Comparison of ENCODE assay signal across 17 cellular contexts in the genomic region with DNA sequence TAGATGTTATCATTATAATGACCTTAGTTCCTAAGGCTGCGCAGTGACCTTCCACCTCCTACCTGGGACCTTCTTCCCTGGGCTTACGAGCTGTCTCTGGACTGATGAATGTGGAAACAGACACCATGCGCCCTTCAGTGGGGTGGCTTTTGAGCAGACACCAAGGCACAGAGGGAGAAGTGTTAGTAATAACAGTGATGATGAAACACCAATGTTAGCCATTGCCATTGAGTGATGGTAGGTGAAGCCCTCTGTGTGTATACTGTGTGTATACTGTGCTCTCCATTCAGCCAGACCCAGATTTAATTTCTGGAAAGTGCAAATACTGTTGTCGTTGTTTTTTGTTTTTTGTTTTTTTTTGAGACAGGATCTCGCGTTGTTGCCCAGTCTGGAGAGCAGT. TPM values are rescaled to one million over a fixed set of nuclear protein-coding genes. Genes with fewer than 3 reads are reported as not detected.
DNase-seq lines count a peak whose midpoint lies in the region; ATAC-seq and TF ChIP-seq lines count a peak whose summit lies in the region.
"Had no signal": no experiment of that assay in that cellular context is flagged by ENCODE, and none has a peak within 500 bp of the region (broad histone marks: within the 10 kb centered on the region; RNA-seq: fewer than 3 reads in every experiment).

No MANE protein-coding gene starts in this region.

- no peak overlapping the region for H3K14ac ChIP-seq in trophoblast cell (ENCODE audit: low read length)

- no peak for DNase-seq in activated CD4-positive, alpha-beta T cell treated with anti-CD3 and anti-CD28 coated beads, Interleukin-2, amount 10 ng/mL, durations not matched to agents 24 days and 14 days
- no peak for DNase-seq in activated CD4-positive, alpha-beta T cell treated with anti-CD3 and anti-CD28 coated beads, Interleukin-2, amount 50 U/mL, for 4 hours
- DNase-seq in HFFc6 (no peak), trophoblast cell (no peak), MG63 (no peak), NCI-H2196 treated with DMSO at 0.1 percent for 48 hours (lab: John Stamatoyannopoulos, UW; ENCODE audit: unreplicated experiment) (no peak)
- DNase-seq: C1 segment of cervical spinal cord, left cardiac atrium, midbrain, NCI-H146, uterus had no signal

- no peaks in the 10 kb centered on the region for H3K36me3 ChIP-seq in trophoblast cell (ENCODE audit: control insufficient read depth in 1 of 2, insufficient read depth in 2 of 2, low read length in 2 of 2)
- peaks cover 8% of the 10 kb centered on the region for H3K36me3 ChIP-seq in MG63
- H3K36me3 ChIP-seq: prostate gland, uterus had no signal

- peaks cover 76% of the 10 kb centered on the region for H3K4me1 Mint-ChIP-seq in activated CD4-positive, alpha-beta T cell treated with anti-CD3 and anti-CD28 coated beads, Interleukin-2, amount 10 ng/mL, durations not matched to agents 24 days and 14 days
- H3K4me1 Mint-ChIP-seq in HFFc6 (ENCODE audit: low read depth), result peaks cover 48% of the 10 kb centered on the region
- peaks cover 63% of the 10 kb centered on the region for H3K4me1 Mint-ChIP-seq in activated T-helper 17 cell treated with anti-CD3 and anti-CD28 coated beads, Interleukin-2, amount 50 U/mL, for 72 hours
- H3K4me1 Mint-ChIP-seq: endodermal cell had no signal

- no peak overlapping the region for H4K8ac ChIP-seq in trophoblast cell (ENCODE audit: low read depth, low read length)

- peak; percentile 10; the same call in 1 of the 2 replicates for TF ChIP-seq CTCF in HFFc6 (IDR thresholded peaks at IDR 0.05)

- no peak overlapping the region for H2BK5ac ChIP-seq in trophoblast cell (ENCODE audit: low read depth, low read length, poor library complexity)

- no peaks in the 10 kb centered on the region for H3K27me3 Mint-ChIP-seq in activated CD4-positive, alpha-beta T cell treated with anti-CD3 and anti-CD28 coated beads, Interleukin-2, amount 10 ng/mL, durations not matched to agents 24 days and 14 days
- no peaks in the 10 kb centered on the region; the same call in none of the 2 replicates for H3K27me3 Mint-ChIP-seq in HFFc6 (ENCODE audit: insufficient read depth)
- no peaks in the 10 kb centered on the region for H3K27me3 Mint-ChIP-seq in activated T-helper 17 cell treated with anti-CD3 and anti-CD28 coated beads, Interleukin-2, amount 50 U/mL, for 72 hours

- no peak overlapping the region for H2BK120ac ChIP-seq in trophoblast cell (ENCODE audit: insufficient read depth, low read length, poor library complexity)

- H3K27ac ChIP-seq in trophoblast cell (ENCODE audit: low read depth, low read length), result no peak overlapping the region
- H3K27ac ChIP-seq: prostate gland, SK-N-MC, uterus had no signal

- H3K18ac ChIP-seq in trophoblast cell (ENCODE audit: low read length), result no peak overlapping the region

- no peak overlapping the region for H3K4ac ChIP-seq in trophoblast cell (ENCODE audit: low read depth, low read length)

- H3K36me3 Mint-ChIP-seq in activated CD4-positive, alpha-beta T cell treated with anti-CD3 and anti-CD28 coated beads, Interleukin-2, amount 10 ng/mL, durations not matched to agents 24 days and 14 days (ENCODE audit: low read depth), result peaks cover 52% of the 10 kb centered on the region
- peaks cover 9% of the 10 kb centered on the region for H3K36me3 Mint-ChIP-seq in HFFc6 (ENCODE audit: low read depth)
- H3K36me3 Mint-ChIP-seq in activated T-helper 17 cell treated with anti-CD3 and anti-CD28 coated beads, Interleukin-2, amount 50 U/mL, for 72 hours (ENCODE audit: low read depth), result peaks cover 67% of the 10 kb centered on the region

- no peak for ATAC-seq in activated T-helper 17 cell treated with anti-CD3 and anti-CD28 coated beads, Interleukin-2, amount 50 U/mL, for 72 hours (replicated peaks)
- ATAC-seq in HG02981 (IDR thresholded peaks at IDR 0.05; ENCODE audit: unreplicated experiment), result no peak

- H3K79me1 ChIP-seq in trophoblast cell (ENCODE audit: low read length), result peaks cover 5% of the 10 kb centered on the region

- intact Hi-C loops in activated CD4-positive, alpha-beta T cell treated with anti-CD3 and anti-CD28 coated beads, Interleukin-2, amount 10 ng/mL, durations not matched to agents 24 days and 14 days (cut with micrococcal nuclease), result loop anchor here (1.0 to 2.0 kb wide), 10 partner anchors 24 to 266 kb away; no protein-coding TSS in a partner anchor

- no peak overlapping the region for H3K9ac ChIP-seq in trophoblast cell (ENCODE audit: low read length)

- H3K4me3 ChIP-seq in trophoblast cell (ENCODE audit: low read depth, low read length), result no peak overlapping the region
- no peak overlapping the region for H3K4me3 ChIP-seq in MG63
- H3K4me3 ChIP-seq: prostate gland, SK-N-MC, uterus had no signal

- no peak overlapping the region for H3K4me2 ChIP-seq in trophoblast cell (ENCODE audit: low read length)

- no CpG with 5 or more reads among the region's 6 CpGs for WGBS in trophoblast cell (ENCODE audit: extremely low coverage, insufficient coverage, insufficient read length)

- H3K79me2 ChIP-seq in trophoblast cell (ENCODE audit: control insufficient read depth, insufficient read depth, low read length, poor library complexity), result no peaks in the 10 kb centered on the region

- H3K9me3 ChIP-seq in trophoblast cell (ENCODE audit: insufficient read depth, low read depth, low read length) (no peaks in the 10 kb centered on the region), MG63 (no peaks in the 10 kb centered on the region)
- H3K9me3 ChIP-seq: prostate gland, uterus had no signal

- H3K27me3 ChIP-seq in trophoblast cell (ENCODE audit: insufficient read depth, low read length) (no peaks in the 10 kb centered on the region), MG63 (no peaks in the 10 kb centered on the region)
- H3K27me3 ChIP-seq: uterus had no signal

- no peak overlapping the region for H2AK5ac ChIP-seq in trophoblast cell (ENCODE audit: low read length)

- peak overlapping the region; percentile 56 for H2BK12ac ChIP-seq in trophoblast cell (ENCODE audit: low read length)

- H4K12ac ChIP-seq in trophoblast cell (ENCODE audit: low read depth, low read length), result no peak overlapping the region

- H4K91ac ChIP-seq in trophoblast cell (ENCODE audit: low read depth, low read length), result no peak overlapping the region

- H3K4me1 ChIP-seq in trophoblast cell (ENCODE audit: control insufficient read depth in 1 of 2, insufficient read depth in 2 of 2, low read length in 2 of 2), result peaks cover 30 to 35% of the 10 kb centered on the region in 2 experiments
- H3K4me1 ChIP-seq: prostate gland, uterus had no signal

- no peak overlapping the region for H2AFZ ChIP-seq in trophoblast cell (ENCODE audit: insufficient read depth, low read length, poor library complexity)

- H3K9me3 Mint-ChIP-seq in activated CD4-positive, alpha-beta T cell treated with anti-CD3 and anti-CD28 coated beads, Interleukin-2, amount 10 ng/mL, durations not matched to agents 24 days and 14 days, result peaks cover 6% of the 10 kb centered on the region
- no peaks in the 10 kb centered on the region for H3K9me3 Mint-ChIP-seq in HFFc6
- H3K9me3 Mint-ChIP-seq in activated T-helper 17 cell treated with anti-CD3 and anti-CD28 coated beads, Interleukin-2, amount 50 U/mL, for 72 hours, result no peaks in the 10 kb centered on the region
- H3K9me3 Mint-ChIP-seq: endodermal cell, H9 had no signal

- no peak overlapping the region for H3K23ac ChIP-seq in trophoblast cell (ENCODE audit: low read length)

- H3K4me3 Mint-ChIP-seq in activated CD4-positive, alpha-beta T cell treated with anti-CD3 and anti-CD28 coated beads, Interleukin-2, amount 10 ng/mL, durations not matched to agents 24 days and 14 days, result peak overlapping the region; percentile 66
- no peak overlapping the region for H3K4me3 Mint-ChIP-seq in HFFc6
- H3K4me3 Mint-ChIP-seq in activated T-helper 17 cell treated with anti-CD3 and anti-CD28 coated beads, Interleukin-2, amount 50 U/mL, for 72 hours, result peak overlapping the region; percentile 60
- H3K4me3 Mint-ChIP-seq: endodermal cell, H9 had no signal

- H3K27ac Mint-ChIP-seq in activated CD4-positive, alpha-beta T cell treated with anti-CD3 and anti-CD28 coated beads, Interleukin-2, amount 10 ng/mL, durations not matched to agents 24 days and 14 days, result peak overlapping the region; percentile 92
- no peak overlapping the region for H3K27ac Mint-ChIP-seq in HFFc6
- peak overlapping the region; percentile 84 for H3K27ac Mint-ChIP-seq in activated T-helper 17 cell treated with anti-CD3 and anti-CD28 coated beads, Interleukin-2, amount 50 U/mL, for 72 hours
- H3K27ac Mint-ChIP-seq: endodermal cell, H9 had no signal

RNA-seq across cellular contexts. Expression of gene CLEC16A, which starts 44.5 kb away (rescaled TPM):
- total RNA-seq in activated CD4-positive, alpha-beta T cell treated with anti-CD3 and anti-CD28 coated beads, Interleukin-2, amount 10 ng/mL, durations not matched to agents 24 days and 14 days, result 35.9 and 36.2 TPM in 2 replicates
- 10 to 100 TPM; 19.4 to 23.2 (median 21.2) TPM for total RNA-seq in HFFc6 (2021; fragmentation: NEBNext Ultra II Directional; extraction: Animal tissue kit (Norgen Biotek cat#: 25700))
- 10 to 100 TPM; 24.3 to 24.8 TPM for total RNA-seq in activated T-helper 17 cell treated with anti-CD3 and anti-CD28 coated beads, Interleukin-2, amount 50 U/mL, for 72 hours
- 12.0 and 12.1 TPM in 2 replicates for polyA plus RNA-seq in trophoblast cell (2013)
- total RNA-seq in MG63 (2014; rRNA removed; shearing (Covaris generic); ENCODE audit: low replicate concordance), result 6.2 and 11.5 TPM in 2 replicates

RNA-seq across cellular contexts. Expression of gene DEXI, which starts 46.6 kb away (rescaled TPM):
- total RNA-seq in activated CD4-positive, alpha-beta T cell treated with anti-CD3 and anti-CD28 coated beads, Interleukin-2, amount 10 ng/mL, durations not matched to agents 24 days and 14 days, result 35.6 and 38.0 TPM in 2 replicates
- 10 to 100 TPM; 39.3 to 49.2 (median 44.3) TPM for total RNA-seq in HFFc6 (2021; fragmentation: NEBNext Ultra II Directional; extraction: Animal tissue kit (Norgen Biotek cat#: 25700))
- 10 to 100 TPM; 22.6 to 24.6 TPM for total RNA-seq in activated T-helper 17 cell treated with anti-CD3 and anti-CD28 coated beads, Interleukin-2, amount 50 U/mL, for 72 hours
- 20.5 and 21.3 TPM in 2 replicates for polyA plus RNA-seq in trophoblast cell (2013)
- total RNA-seq in MG63 (2014; rRNA removed; shearing (Covaris generic); ENCODE audit: low replicate concordance), result 64.1 and 87.2 TPM in 2 replicates
